ENCODE assay signal across 4 cellular contexts in the genomic region with DNA sequence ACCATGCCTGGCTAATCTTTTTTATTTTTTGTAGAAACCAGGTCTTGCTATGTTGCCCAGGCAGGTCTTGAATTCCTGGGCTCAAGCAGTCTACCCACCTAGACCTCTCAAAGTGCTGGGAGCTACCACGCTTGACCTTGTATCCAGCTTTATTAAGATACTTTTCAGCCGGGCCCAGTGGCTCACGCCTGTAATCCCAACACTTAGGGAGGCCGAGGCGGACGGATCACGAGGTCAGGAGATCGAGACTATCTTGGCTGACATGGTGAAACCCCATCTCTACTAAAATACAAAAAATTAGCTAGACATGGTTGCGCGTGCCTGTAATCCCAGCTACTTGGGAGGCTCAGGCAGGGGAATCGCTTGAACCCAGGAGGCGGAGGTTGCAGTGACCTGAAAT. TPM values are rescaled to one million over a fixed set of nuclear protein-coding genes. Genes with fewer than 3 reads are reported as not detected.
"Had no signal": no experiment of that assay in that cellular context is flagged by ENCODE, and none has a peak within 500 bp of the region (broad histone marks: within the 10 kb centered on the region; RNA-seq: fewer than 3 reads in every experiment).

No MANE protein-coding gene starts in this region.

RNA-seq across cellular contexts. Expression of gene GAREM1, which starts 4.4 kb away (rescaled TPM):
- total RNA-seq: activated naive CD4-positive, alpha-beta T cell treated with anti-CD3 and anti-CD28 coated beads, Interleukin-2, amount 50 U/mL, for 72 hours; activated naive CD8-positive, alpha-beta T cell treated with anti-CD3 and anti-CD28 coated beads for 36 hours; activated T-helper 1 cell treated with anti-CD3 and anti-CD28 coated beads, Interleukin-12 subunit alpha, Interleukin-12 subunit beta, Interleukin-2, Interleukin-4 antibody, amounts not matched to agents 30 ng/mL and 10 ng/mL and 1 ng/mL, durations not matched to agents 14 hours and 24 hours and 36 hours; activated T-helper 2 cell treated with anti-CD3 and anti-CD28 coated beads, Interferon-gamma antibody, Interleukin-2, Interleukin-4, amounts not matched to agents 10 μg/mL and 5 μg/mL and 100 μg/mL, durations not matched to agents 14 hours and 24 hours and 36 hours had no signal
